19 cellular contexts compared by ENCODE assay signal in the genomic region with DNA sequence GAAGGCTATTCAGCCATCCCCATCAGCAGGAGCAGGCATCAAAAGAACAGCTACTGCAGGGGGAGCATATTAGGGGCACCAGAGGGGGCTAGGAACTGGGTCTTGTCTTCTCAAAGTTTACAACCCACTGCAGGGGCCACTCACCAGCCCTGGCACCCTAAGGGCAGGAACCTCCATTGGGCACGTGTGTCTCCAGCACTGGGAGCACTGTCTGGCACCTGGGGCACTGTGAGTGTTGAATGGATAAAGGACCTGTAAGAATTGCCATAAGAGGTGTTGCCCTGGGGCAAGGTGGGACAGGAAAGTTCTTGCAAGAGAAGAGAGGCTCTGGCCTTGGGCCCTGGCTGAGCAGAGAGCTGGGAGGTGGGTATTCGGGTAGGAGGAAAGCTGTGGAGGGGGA. TPM values are rescaled to one million over a fixed set of nuclear protein-coding genes. Genes with fewer than 3 reads are reported as not detected.
"Had no signal": no experiment of that assay in that cellular context is flagged by ENCODE, and none has a peak within 500 bp of the region (broad histone marks: within the 10 kb centered on the region; RNA-seq: fewer than 3 reads in every experiment).

No MANE protein-coding gene starts in this region.

- H3K9me3 ChIP-seq: adrenal gland, mucosa of descending colon, neutrophil, tibial nerve, uterus had no signal

- H3K36me3 Mint-ChIP-seq: naive thymus-derived CD8-positive, alpha-beta T cell had no signal

- H3K9me3 Mint-ChIP-seq: activated T-cell treated with anti-CD3 and anti-CD28 coated beads, Interleukin-2, amount 50 U/mL, for 72 hours; naive thymus-derived CD8-positive, alpha-beta T cell; stimulated activated naive CD8-positive, alpha-beta T cell treated with anti-CD3 and anti-CD28 coated beads, Interleukin-15, Interleukin-2, amounts not matched to agents 100 ng/mL and 50 ng/mL, for 24 hours had no signal

- H3K27ac ChIP-seq: neutrophil, tibial nerve, uterus had no signal

- H3K36me3 ChIP-seq: adrenal gland, neutrophil, tibial nerve, uterus had no signal

- H3K4me3 ChIP-seq: mucosa of descending colon, tibial nerve, uterus had no signal

- H3K27ac Mint-ChIP-seq: activated T-cell treated with anti-CD3 and anti-CD28 coated beads, Interleukin-2, amount 50 U/mL, for 72 hours; naive thymus-derived CD8-positive, alpha-beta T cell; stimulated activated naive CD8-positive, alpha-beta T cell treated with anti-CD3 and anti-CD28 coated beads, Interleukin-15, Interleukin-2, amounts not matched to agents 100 ng/mL and 50 ng/mL, for 24 hours had no signal

- H3K27me3 ChIP-seq: adrenal gland, uterus had no signal

- ATAC-seq: activated T-cell treated with anti-CD3 and anti-CD28 coated beads, Interleukin-2, amount 50 U/mL, for 72 hours; mucosa of descending colon; naive thymus-derived CD8-positive, alpha-beta T cell had no signal

- H3K4me3 Mint-ChIP-seq: stimulated activated naive CD8-positive, alpha-beta T cell treated with anti-CD3 and anti-CD28 coated beads, Interleukin-15, Interleukin-2, amounts not matched to agents 100 ng/mL and 50 ng/mL, for 24 hours had no signal

- DNase-seq: activated CD4-positive, alpha-beta T cell treated with anti-CD3 and anti-CD28 coated beads, Interleukin-2, amount 50 U/mL, for 4 hours; activated effector memory CD4-positive, alpha-beta T cell treated with anti-CD3 and anti-CD28 coated beads, Interleukin-2, amount 50 U/mL, for 16 hours; activated naive CD4-positive, alpha-beta T cell treated with anti-CD3 and anti-CD28 coated beads, Interleukin-2, amount 50 U/mL, for 16 hours; activated T-cell treated with anti-CD3 and anti-CD28 coated beads, Interleukin-2, amount 50 U/mL, for 72 hours; adrenal gland; dermis blood vessel endothelial cell; effector memory CD4-positive, alpha-beta T cell; hippocampal formation; kidney; mammary epithelial cell; naive thymus-derived CD8-positive, alpha-beta T cell; stimulated activated CD4-positive, alpha-beta T cell treated with anti-CD3 and anti-CD28 coated beads, Interleukin-12 subunit alpha, Interleukin-12 subunit beta, amount 100 ng/mL, for 4 hours; stimulated activated CD4-positive, alpha-beta T cell treated with anti-CD3 and anti-CD28 coated beads, Interleukin-1b, Interleukin-23, amount 100 ng/mL, for 48 hours; T-helper 2 cell; uterus had no signal

RNA-seq across cellular contexts. Expression of gene STEAP3, which starts 1.4 kb away (rescaled TPM):
- total RNA-seq: naive thymus-derived CD8-positive, alpha-beta T cell had no signal
